Comparison of ENCODE assay signal across 17 cellular contexts in genomic region chr3:13115616-13115910, GRCh38.
"Had no signal": no experiment of that assay in that cellular context is flagged by ENCODE, and none has a peak within 500 bp of the region (broad histone marks: within the 10 kb centered on the region; RNA-seq: fewer than 3 reads in every experiment).

No MANE protein-coding gene starts in this region.

- DNase-seq: activated CD4-positive, alpha-beta T cell treated with anti-CD3 and anti-CD28 coated beads for 36 hours; activated CD4-positive, alpha-beta T cell treated with anti-CD3 and anti-CD28 coated beads, Interleukin-2, amount 50 U/mL, for 48 hours; activated gamma-delta T cell treated with Interleukin-2 at 50 U/mL for 16 hours; activated T-cell treated with anti-CD3 and anti-CD28 coated beads for 4 hours; central memory CD4-positive, alpha-beta T cell; kidney glomerular epithelial cell; mesendoderm; natural killer cell; stimulated activated CD4-positive, alpha-beta T cell treated with anti-CD3 and anti-CD28 coated beads, Interleukin-12 subunit alpha, Interleukin-12 subunit beta, amount 100 ng/mL, for 4 hours; stimulated activated CD4-positive, alpha-beta T cell treated with anti-CD3 and anti-CD28 coated beads, Interleukin-1b, Interleukin-23, amount 100 ng/mL, for 48 hours; stimulated activated CD8-positive, alpha-beta memory T cell treated with anti-CD3 and anti-CD28 coated beads, Interleukin-4, amount 100 ng/mL, for 48 hours; stimulated activated naive CD4-positive, alpha-beta T cell treated with Interleukin-2 at 50 U/mL for 16 hours had no signal

- ATAC-seq: activated CD4-positive, alpha-beta T cell treated with anti-CD3 and anti-CD28 coated beads for 36 hours; body of pancreas; natural killer cell; pancreas had no signal

- H3K36me3 ChIP-seq: neutrophil, pancreas, tibial artery had no signal

- H3K9me3 ChIP-seq: body of pancreas, neutrophil, pancreas, tibial artery had no signal

- H3K4me3 ChIP-seq: body of pancreas, coronary artery, pancreas, tibial artery had no signal

- H3K27ac ChIP-seq: body of pancreas, coronary artery, neutrophil, pancreas, tibial artery had no signal

- H3K27me3 ChIP-seq: body of pancreas, pancreas had no signal
